Comparison of ENCODE assay signal across 1 cellular context in genomic region chr16:10283246-10283645, GRCh38.
TF ChIP-seq lines count a peak whose summit lies in the region.

No MANE protein-coding gene starts in this region.

TF ChIP-seq in HepG2, 621 proteins besides CTCF, POLR2A, EP300 and RAD21:
- TF ChIP-seq ZNF30 (CRISPR knock-in tag; IDR thresholded peaks at IDR 0.05) = 0 out of 2 replicates have a peak, but pooled peaks have one; percentile 50
TF ChIP-seq in HepG2: peak in this region for 1; not testable (repeated sequence) for 620.
